In genomic region chr9:78881295-78881694, GRCh38 we compare ENCODE assay signal across 29 cellular contexts.
A peak's percentile ranks its signal among the peaks of the same experiment; 100 is the strongest.
DNase-seq lines count a peak whose midpoint lies in the region; ATAC-seq, FAIRE-seq and TF ChIP-seq lines count a peak whose summit lies in the region.
"Had no signal": no experiment of that assay in that cellular context is flagged by ENCODE, and none has a peak within 500 bp of the region (broad histone marks: within the 10 kb centered on the region; RNA-seq: fewer than 3 reads in every experiment).

No MANE protein-coding gene starts in this region.

- POLR2A ChIA-PET in HEK293 (lab: Yijun Ruan, JAX) = no interaction called here

- no peaks in the 10 kb centered on the region for H3K27me3 Mint-ChIP-seq in osteocyte (ENCODE audit: unreplicated experiment)
- H3K27me3 Mint-ChIP-seq: CD4-positive, alpha-beta memory T cell; CD4-positive, CD25-positive, alpha-beta regulatory T cell; CD8-positive, alpha-beta memory T cell had no signal

- H3K36me3 Mint-ChIP-seq in osteocyte (ENCODE audit: unreplicated experiment) = no peaks in the 10 kb centered on the region
- H3K36me3 Mint-ChIP-seq: CD14-positive monocyte; CD4-positive, alpha-beta memory T cell; CD4-positive, CD25-positive, alpha-beta regulatory T cell; CD8-positive, alpha-beta memory T cell had no signal

- no peaks in the 10 kb centered on the region for H3K4me1 ChIP-seq in HEK293 (ENCODE audit: control insufficient read depth, insufficient read depth, low read length)
- H3K4me1 ChIP-seq: BE2C, BLaER1 had no signal

- no peak overlapping the region for H3K4me3 Mint-ChIP-seq in osteocyte (ENCODE audit: unreplicated experiment)
- H3K4me3 Mint-ChIP-seq: CD14-positive monocyte; CD4-positive, alpha-beta memory T cell; CD4-positive, CD25-positive, alpha-beta regulatory T cell; CD8-positive, alpha-beta memory T cell had no signal

- CTCF ChIA-PET in HEK293 (lab: Yijun Ruan, JAX) = no interaction called here

- TF ChIP-seq CTCF in HEK293 (tag by site-specific recombination; IDR thresholded peaks at IDR 0.05) = no peak
- TF ChIP-seq CTCF in osteocyte (IDR thresholded peaks at IDR 0.05) = no peak

- TF ChIP-seq POLR2A in H54 (IDR thresholded peaks at IDR 0.05; ENCODE audit: low read depth, low read length) = no peak

- no peaks in the 10 kb centered on the region for H3K36me3 ChIP-seq in HEK293 (ENCODE audit: control insufficient read depth in 2 of 2, insufficient read depth in 1 of 2, low read length in 2 of 2)
- H3K36me3 ChIP-seq: BE2C, BLaER1 had no signal

- peaks cover 52% of the 10 kb centered on the region for H3K4me1 Mint-ChIP-seq in osteocyte (ENCODE audit: unreplicated experiment)
- H3K4me1 Mint-ChIP-seq: CD14-positive monocyte; CD4-positive, alpha-beta memory T cell; CD4-positive, CD25-positive, alpha-beta regulatory T cell; CD8-positive, alpha-beta memory T cell had no signal

- ATAC-seq in HG02610 (IDR thresholded peaks at IDR 0.05; ENCODE audit: unreplicated experiment) = no peak
- ATAC-seq: GM12878 had no signal

- DNase-seq in H54 (ENCODE audit: insufficient read length, low spot score) (no peak), M059J (ENCODE audit: low read depth) (peak; percentile 39), osteocyte (ENCODE audit: extremely low spot score, unreplicated experiment) (no peak), T-helper 2 cell (no peak), NOMO-1 (lab: John Stamatoyannopoulos, UW; ENCODE audit: unreplicated experiment in 2 of 2) (no peak), nucleus accumbens (lab: John Stamatoyannopoulos, UW) (no peak)
- DNase-seq: 8988T; ACHN; BE2C; C1 segment of cervical spinal cord; CD4-positive, alpha-beta memory T cell; CD4-positive, CD25-positive, alpha-beta regulatory T cell; CD8-positive, alpha-beta memory T cell; COR-L47; DMS 273 treated with DMSO at 0.1 percent for 48 hours; DMS153; DMS53; DMS79; DND-41; EL; GDM1 had no signal

- H3K27ac ChIP-seq in HEK293 (ENCODE audit: extremely low read depth, low read depth, low read length) = no peak overlapping the region
- H3K27ac ChIP-seq: BLaER1 had no signal

- no peaks in the 10 kb centered on the region for H3K9me3 ChIP-seq in HEK293 (ENCODE audit: control insufficient read depth, insufficient read depth, low read depth, low read length)
- H3K9me3 ChIP-seq: BE2C, BLaER1 had no signal

- no peak overlapping the region for H3K4me3 ChIP-seq in HEK293 (ENCODE audit: low read depth, low read length)
- H3K4me3 ChIP-seq: BLaER1, GM12878 had no signal

- peak; percentile 20 for FAIRE-seq in H54 (lab: Jason Lieb, UNC)
- FAIRE-seq: A204.1, GM12878, GM12892, GM18507 had no signal

- no peaks in the 10 kb centered on the region for H3K9me3 Mint-ChIP-seq in osteocyte (ENCODE audit: unreplicated experiment)

- H3K27ac Mint-ChIP-seq in osteocyte (ENCODE audit: unreplicated experiment) = peak overlapping the region; percentile 58
- H3K27ac Mint-ChIP-seq: CD14-positive monocyte; CD4-positive, alpha-beta memory T cell; CD4-positive, CD25-positive, alpha-beta regulatory T cell; CD8-positive, alpha-beta memory T cell had no signal

TF ChIP-seq in HEK293, 187 proteins besides CTCF, POLR2A, EP300 and RAD21:
- no peak for TF ChIP-seq HOXD13 (CRISPR knock-in tag; IDR thresholded peaks at IDR 0.05; ENCODE audit: borderline replicate concordance)
- TF ChIP-seq ZNF140 (tag by site-specific recombination; IDR thresholded peaks at IDR 0.05) = peak; percentile 58; the same call in 1 of the 2 replicates
- no peak for TF ChIP-seq ZNF433 (tag by site-specific recombination; IDR thresholded peaks at IDR 0.05; ENCODE audit: low read depth)
- no peak for TF ChIP-seq ZNF677 (tag by site-specific recombination; IDR thresholded peaks at IDR 0.05)
- no peak for TF ChIP-seq ZNF707 (tag by site-specific recombination; IDR thresholded peaks at IDR 0.05)
- TF ChIP-seq ZNF391 (tag by site-specific recombination; IDR thresholded peaks at IDR 0.05; ENCODE audit: borderline replicate concordance, low read depth) = no peak
